In the genomic region with DNA sequence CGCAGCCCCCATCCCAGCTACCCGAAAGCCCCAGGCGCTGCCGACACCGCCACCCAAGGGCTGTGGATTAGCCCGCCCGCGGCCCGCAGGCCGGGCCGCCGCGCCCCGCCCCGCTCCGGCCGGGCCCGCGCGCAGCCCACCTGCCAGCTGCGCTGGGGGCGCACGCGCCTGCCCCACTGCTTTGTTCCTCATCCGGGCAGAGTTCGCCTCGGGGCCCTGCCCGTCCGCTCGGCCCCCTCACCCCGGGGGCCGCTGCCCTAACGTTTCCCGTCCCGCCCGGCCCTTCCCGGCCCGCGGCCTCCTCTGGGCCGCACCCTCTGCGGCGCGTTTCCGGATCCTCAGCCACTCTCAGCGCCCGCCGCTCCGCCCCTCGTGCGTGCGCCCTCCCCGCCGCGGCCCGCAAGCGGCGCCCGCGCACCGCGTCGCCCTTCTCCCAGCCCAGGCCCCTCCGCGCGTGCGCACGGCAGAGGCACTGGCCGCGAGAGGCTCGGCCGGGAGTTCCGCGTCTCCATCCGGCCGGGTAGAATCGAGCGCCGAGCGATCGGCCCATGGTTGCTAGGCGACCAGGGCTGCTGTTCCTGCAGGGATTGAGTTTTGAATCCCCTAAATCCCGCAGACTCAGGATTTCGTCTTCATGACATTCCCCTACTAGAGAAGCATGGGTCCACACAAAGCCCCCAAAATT, we compare ENCODE assay signal across 8 cellular contexts. TPM values are rescaled to one million over a fixed set of nuclear protein-coding genes. Genes with fewer than 3 reads are reported as not detected.
DNase-seq lines count a peak whose midpoint lies in the region; ATAC-seq lines count a peak whose summit lies in the region.

A gene with protein sequence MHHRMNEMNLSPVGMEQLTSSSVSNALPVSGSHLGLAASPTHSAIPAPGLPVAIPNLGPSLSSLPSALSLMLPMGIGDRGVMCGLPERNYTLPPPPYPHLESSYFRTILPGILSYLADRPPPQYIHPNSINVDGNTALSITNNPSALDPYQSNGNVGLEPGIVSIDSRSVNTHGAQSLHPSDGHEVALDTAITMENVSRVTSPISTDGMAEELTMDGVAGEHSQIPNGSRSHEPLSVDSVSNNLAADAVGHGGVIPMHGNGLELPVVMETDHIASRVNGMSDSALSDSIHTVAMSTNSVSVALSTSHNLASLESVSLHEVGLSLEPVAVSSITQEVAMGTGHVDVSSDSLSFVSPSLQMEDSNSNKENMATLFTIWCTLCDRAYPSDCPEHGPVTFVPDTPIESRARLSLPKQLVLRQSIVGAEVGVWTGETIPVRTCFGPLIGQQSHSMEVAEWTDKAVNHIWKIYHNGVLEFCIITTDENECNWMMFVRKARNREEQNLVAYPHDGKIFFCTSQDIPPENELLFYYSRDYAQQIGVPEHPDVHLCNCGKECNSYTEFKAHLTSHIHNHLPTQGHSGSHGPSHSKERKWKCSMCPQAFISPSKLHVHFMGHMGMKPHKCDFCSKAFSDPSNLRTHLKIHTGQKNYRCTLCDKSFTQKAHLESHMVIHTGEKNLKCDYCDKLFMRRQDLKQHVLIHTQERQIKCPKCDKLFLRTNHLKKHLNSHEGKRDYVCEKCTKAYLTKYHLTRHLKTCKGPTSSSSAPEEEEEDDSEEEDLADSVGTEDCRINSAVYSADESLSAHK (minus strand): TSS at position 321 of the 685 bp plus-strand sequence. CDS start 622 bp downstream, outside the sequence.

- no peaks in the 10 kb centered on the region for H3K36me3 Mint-ChIP-seq in IgD-negative memory B cell

- no peaks in the 10 kb centered on the region for H3K27me3 Mint-ChIP-seq in IgD-negative memory B cell

- peak within 1 kb of the TSS; percentile 90 to 98 (median 92) for H3K4me3 Mint-ChIP-seq in IgD-negative memory B cell

- H3K4me1 Mint-ChIP-seq in IgD-negative memory B cell = peaks cover 11 to 31% (median 27%) of the 10 kb centered on the region in 3 donors

- H3K27ac ChIP-seq in epithelial cell of prostate = peak within 1 kb of the TSS; percentile 85

- no peaks in the 10 kb centered on the region for H3K9me3 Mint-ChIP-seq in IgD-negative memory B cell

- peak within 1 kb of the TSS; percentile 88 to 97 (median 94) for H3K27ac Mint-ChIP-seq in IgD-negative memory B cell

- DNase-seq in DMS153 (lab: John Stamatoyannopoulos, UW) (peak; percentile 84), OCI-M1 (lab: John Stamatoyannopoulos, UW) (peak; percentile 96), activated T-cell treated with anti-CD3 and anti-CD28 coated beads for 4 hours (peak; percentile 72), epithelial cell of prostate (ENCODE audit: low read depth, low spot score) (peak; percentile 63), mucosa of gallbladder (ENCODE audit: low spot score) (peak; percentile 94)
- DNase-seq in stimulated activated CD8-positive, alpha-beta memory T cell treated with anti-CD3 and anti-CD28 coated beads, Interleukin-4, amount 100 ng/mL, for 4 hours (ENCODE audit: low read depth in 2 of 2, low spot score in 1 of 2) = peak; percentile 54 to 77

- peak; percentile 94 for ATAC-seq in GM21529 (IDR thresholded peaks at IDR 0.05; ENCODE audit: unreplicated experiment)

RNA-seq across cellular contexts. Expression of the gene that starts here (rescaled TPM):
- polyA plus RNA-seq in IgD-negative memory B cell = 65.1 TPM
- total RNA-seq in mucosa of gallbladder = 27.8 TPM

Comparison
In these comparisons a context has a peak if more than half of its experiments do, and no peak if none do; other contexts are left out.
1. Peak in every context shown above with its lines: DNase-seq, ATAC-seq and H3K27ac ChIP-seq.